22 cellular contexts compared by ENCODE assay signal in genomic region chr1:190564117-190564516, GRCh38.
A peak's percentile ranks its signal among the peaks of the same experiment; 100 is the strongest.
DNase-seq lines count a peak whose midpoint lies in the region; ATAC-seq, FAIRE-seq and TF ChIP-seq lines count a peak whose summit lies in the region.
"Had no signal": no experiment of that assay in that cellular context is flagged by ENCODE, and none has a peak within 500 bp of the region (broad histone marks: within the 10 kb centered on the region; RNA-seq: fewer than 3 reads in every experiment).

No MANE protein-coding gene starts in this region.

- TF ChIP-seq CTCF in A549 (IDR thresholded peaks at IDR 0.05) (no peak), PC-3 (conservative IDR thresholded peaks at IDR 0.05; ENCODE audit: low read depth, low read length) (no peak), adrenal gland (IDR thresholded peaks at IDR 0.05) (no peak)

- H3F3A ChIP-seq in PC-3 (ENCODE audit: low read length, unreplicated experiment) = no peaks in the 10 kb centered on the region

- no peak for TF ChIP-seq EP300 in A549 (IDR thresholded peaks at IDR 0.05)

- peak overlapping the region; percentile 18; the same call in 1 of the 3 replicates for H3K4me2 ChIP-seq in A549
- H3K4me2 ChIP-seq in PC-3 (ENCODE audit: low read length) = no peak overlapping the region
- H3K4me2 ChIP-seq: BLaER1 treated with 17β-estradiol and CSF1 and Interleukin-3, amounts not matched to agents 10 nM and 100 nM had no signal

- H3K4me3 ChIP-seq in A549 (no peak overlapping the region), PC-3 (ENCODE audit: low read length) (no peak overlapping the region), neuron (ENCODE audit: low read length) (no peak overlapping the region), adrenal gland (no peak overlapping the region)
- H3K4me3 ChIP-seq: BLaER1 treated with 17β-estradiol and CSF1 and Interleukin-3, amounts not matched to agents 10 nM and 100 nM; HAP-1 had no signal

- no peaks in the 10 kb centered on the region for H3K9me3 ChIP-seq in A549
- no peaks in the 10 kb centered on the region for H3K9me3 ChIP-seq in PC-3 (ENCODE audit: low read length)
- peaks cover 2% of the 10 kb centered on the region for H3K9me3 ChIP-seq in neuron (ENCODE audit: low read length)
- no peaks in the 10 kb centered on the region for H3K9me3 ChIP-seq in adrenal gland (replicated peaks in 1 of 3)
- H3K9me3 ChIP-seq: BE2C, HAP-1 had no signal

- ATAC-seq in A549 (no peak), PC-3 (peak; percentile 93), HG03571 (IDR thresholded peaks at IDR 0.05; ENCODE audit: unreplicated experiment) (no peak)

- H3K79me2 ChIP-seq in PC-3 (ENCODE audit: low read length) = no peaks in the 10 kb centered on the region

- WGBS in A549 (ENCODE audit: missing lambda C conversion rate) = 55% methylated on average over 2 of the region's 2 CpGs
- WGBS in adrenal gland, 4 donors = 76 to 91% (median 88%) methylated on average over 2 of the region's 2 CpGs

- no peak for FAIRE-seq in A549 (lab: Jason Lieb, UNC)
- FAIRE-seq: GM12891, H54 had no signal

- H3K27me3 ChIP-seq in PC-3 (ENCODE audit: low read length) (peaks cover 19% of the 10 kb centered on the region), neuron (ENCODE audit: insufficient read depth, low read length) (no peaks in the 10 kb centered on the region), adrenal gland (no peaks in the 10 kb centered on the region)
- H3K27me3 ChIP-seq: BE2C; BLaER1 treated with 17β-estradiol and CSF1 and Interleukin-3, amounts not matched to agents 10 nM and 100 nM had no signal

- no peaks in the 10 kb centered on the region for H3K36me3 ChIP-seq in PC-3 (ENCODE audit: low read depth, low read length)
- no peaks in the 10 kb centered on the region for H3K36me3 ChIP-seq in neuron (ENCODE audit: insufficient read depth, low read length)
- H3K36me3 ChIP-seq in adrenal gland (replicated peaks in 1 of 2) = no peaks in the 10 kb centered on the region
- H3K36me3 ChIP-seq: BE2C; BLaER1 treated with 17β-estradiol and CSF1 and Interleukin-3, amounts not matched to agents 10 nM and 100 nM; HAP-1 had no signal

- no peaks in the 10 kb centered on the region for H3K9me2 ChIP-seq in PC-3 (replicated peaks; ENCODE audit: low read length)

- H2AFZ ChIP-seq in PC-3 (ENCODE audit: low read length) (no peak overlapping the region), neuron (ENCODE audit: low read depth, low read length) (peak overlapping the region; percentile 5)

- CTCF ChIA-PET in A549 (lab: Yijun Ruan, JAX) = no interaction called here
- CTCF ChIA-PET in PC-3 (lab: Charles Lee) = no interaction called here

- BruUV-seq in PC-3 (replicated peaks; lab: Mats Ljungman, UMichigan) = no TSS peak

- no peak for DNase-seq in A549 (ENCODE audit: low read depth in 1 of 2, low spot score in 1 of 2)
- peak; percentile 42 for DNase-seq in ELR (ENCODE audit: low read depth)
- DNase-seq in PC-3 = no peak
- DNase-seq in adrenal gland = no peak
- no peak for DNase-seq in activated effector memory CD4-positive, alpha-beta T cell treated with anti-CD3 and anti-CD28 coated beads, Interleukin-2, amount 50 U/mL, for 16 hours
- DNase-seq: ACHN; AML-193; BE2C; Calu3; CD4-positive, alpha-beta memory T cell; COR-L47; EL; GF-D8; GOT3; HFFc6 had no signal

- intact Hi-C loops in PC-3 (cut with micrococcal nuclease) (no loop called here), adrenal gland (cut with DNase I) (loop anchor here in 1 of 2 donors (10.0 kb wide), 1 partner anchor 61 kb away; no protein-coding TSS in a partner anchor)

- TF ChIP-seq POLR2A in A549 (IDR thresholded peaks at IDR 0.05; ENCODE audit: low read length) (no peak), adrenal gland (IDR thresholded peaks at IDR 0.05) (no peak)

- H4K20me1 ChIP-seq in PC-3 (ENCODE audit: low read length) = no peaks in the 10 kb centered on the region
- H4K20me1 ChIP-seq: BLaER1 treated with 17β-estradiol and CSF1 and Interleukin-3, amounts not matched to agents 10 nM and 100 nM had no signal

- POLR2A ChIA-PET in A549 (lab: Yijun Ruan, JAX) (no interaction called here), PC-3 (lab: Charles Lee; ENCODE audit: unreplicated experiment) (no interaction called here)

- H3K4me1 ChIP-seq in A549 (no peaks in the 10 kb centered on the region), PC-3 (ENCODE audit: insufficient read depth, low read length) (no peaks in the 10 kb centered on the region), neuron (ENCODE audit: insufficient read depth, low read length) (no peaks in the 10 kb centered on the region), adrenal gland (replicated peaks in 1 of 2) (no peaks in the 10 kb centered on the region)
- H3K4me1 ChIP-seq: BE2C; BLaER1 treated with 17β-estradiol and CSF1 and Interleukin-3, amounts not matched to agents 10 nM and 100 nM; HAP-1 had no signal

- no peak for TF ChIP-seq RAD21 in A549 (conservative IDR thresholded peaks at IDR 0.05 in 1 of 2, IDR thresholded peaks at IDR 0.05 in 1 of 2)

- H3K9ac ChIP-seq in PC-3 (ENCODE audit: low read length) = no peak overlapping the region
- H3K9ac ChIP-seq: BLaER1 treated with 17β-estradiol and CSF1 and Interleukin-3, amounts not matched to agents 10 nM and 100 nM had no signal

- no peak overlapping the region for H3K27ac ChIP-seq in A549
- H3K27ac ChIP-seq in PC-3 (ENCODE audit: low read length) = no peak overlapping the region
- no peak overlapping the region for H3K27ac ChIP-seq in adrenal gland
- H3K27ac ChIP-seq: 22Rv1; BLaER1 treated with 17β-estradiol and CSF1 and Interleukin-3, amounts not matched to agents 10 nM and 100 nM had no signal

TF ChIP-seq in A549, 52 proteins besides CTCF, POLR2A, EP300 and RAD21:
- TF ChIP-seq MAFK (IDR thresholded peaks at IDR 0.05; ENCODE audit: partially characterized antibody) = no peak
